8 cellular contexts compared by ENCODE assay signal in genomic region chr4:182809417-182810102, GRCh38.
A peak's percentile ranks its signal among the peaks of the same experiment; 100 is the strongest.
DNase-seq lines count a peak whose midpoint lies in the region; ATAC-seq and TF ChIP-seq lines count a peak whose summit lies in the region.

No MANE protein-coding gene starts in this region.

- CTCF ChIA-PET in activated CD4-positive, alpha-beta T cell treated with anti-CD3 and anti-CD28 coated beads, Interleukin-2, amount 10 ng/mL, durations not matched to agents 7 days and 5 days (lab: Charles Lee) = interaction anchor here (0.6 to 0.9 kb wide), 2 partner anchors 18 to 257 kb away, joined by 3 to 4 read pairs; no protein-coding TSS in a partner anchor
- CTCF ChIA-PET in OCI-LY7 (lab: Charles Lee; ENCODE audit: unreplicated experiment) = no interaction called here

- no peak overlapping the region for H3K4me2 ChIP-seq in OCI-LY7 (ENCODE audit: low read length)

- no peak overlapping the region for H3K4me3 Mint-ChIP-seq in activated CD4-positive, alpha-beta T cell treated with anti-CD3 and anti-CD28 coated beads, Interleukin-2, amount 10 ng/mL, durations not matched to agents 7 days and 5 days
- H3K4me3 Mint-ChIP-seq in memory B cell = no peak overlapping the region
- no peak overlapping the region for H3K4me3 Mint-ChIP-seq in nephron progenitor cell

- peaks cover 13% of the 10 kb centered on the region for H3K4me1 Mint-ChIP-seq in activated CD4-positive, alpha-beta T cell treated with anti-CD3 and anti-CD28 coated beads, Interleukin-2, amount 10 ng/mL, durations not matched to agents 7 days and 5 days
- H3K4me1 Mint-ChIP-seq in memory B cell (peaks cover 13% of the 10 kb centered on the region), nephron progenitor cell (peaks cover 33% of the 10 kb centered on the region)

- peaks cover 20% of the 10 kb centered on the region for H3K9me3 Mint-ChIP-seq in activated CD4-positive, alpha-beta T cell treated with anti-CD3 and anti-CD28 coated beads, Interleukin-2, amount 10 ng/mL, durations not matched to agents 7 days and 5 days
- peaks cover 10% of the 10 kb centered on the region for H3K9me3 Mint-ChIP-seq in memory B cell
- H3K9me3 Mint-ChIP-seq in nephron progenitor cell = peaks cover 5% of the 10 kb centered on the region

- peak; percentile 23 for ATAC-seq in HG02642 (IDR thresholded peaks at IDR 0.05; ENCODE audit: poor library complexity, unreplicated experiment)
- ATAC-seq in memory B cell (ENCODE audit: low read depth) = no peak

- H3K36me3 ChIP-seq in OCI-LY7 (ENCODE audit: insufficient read depth, low read length) = no peaks in the 10 kb centered on the region

- peak; percentile 10 for DNase-seq in activated CD4-positive, alpha-beta T cell treated with anti-CD3 and anti-CD28 coated beads, Interleukin-2, amount 10 ng/mL, durations not matched to agents 7 days and 5 days
- DNase-seq in activated CD4-positive, alpha-beta T cell treated with anti-CD3 and anti-CD28 coated beads for 4 hours = no peak
- DNase-seq in OCI-LY7 (ENCODE audit: low spot score) (no peak), memory B cell (ENCODE audit: low spot score in 2 of 2) (no peak), nephron progenitor cell (no peak), hepatic stellate cell (ENCODE audit: low spot score) (no peak), NCI-H2081 treated with DMSO at 0.1 percent for 48 hours (lab: John Stamatoyannopoulos, UW) (no peak)

- TF ChIP-seq CTCF in OCI-LY7 (conservative IDR thresholded peaks at IDR 0.05; ENCODE audit: low read length) (peak; percentile 30; the same call in 1 of the 2 replicates), nephron progenitor cell (IDR thresholded peaks at IDR 0.05) (no peak)

- no peak overlapping the region for H2AFZ ChIP-seq in OCI-LY7 (ENCODE audit: low read length)

- POLR2A ChIA-PET in activated CD4-positive, alpha-beta T cell treated with anti-CD3 and anti-CD28 coated beads, Interleukin-2, amount 10 ng/mL, durations not matched to agents 7 days and 5 days (lab: Charles Lee) = interaction anchor here (1.0 kb wide), 1 partner anchor 109 kb away, joined by 12 read pairs; no protein-coding TSS in a partner anchor
- POLR2A ChIA-PET in OCI-LY7 (lab: Charles Lee) = no interaction called here

- no peaks in the 10 kb centered on the region for H3K4me1 ChIP-seq in OCI-LY7 (ENCODE audit: insufficient read depth, low read length, poor library complexity, severe bottlenecking)

- no peaks in the 10 kb centered on the region for H3K79me2 ChIP-seq in OCI-LY7 (ENCODE audit: insufficient read depth, low read depth, low read length)

- H4K20me1 ChIP-seq in OCI-LY7 (ENCODE audit: insufficient read depth, low read length) = no peaks in the 10 kb centered on the region

- no peak overlapping the region for H3K27ac ChIP-seq in OCI-LY7 (ENCODE audit: low read depth, low read length, poor library complexity, severe bottlenecking)

- H3K4me3 ChIP-seq in OCI-LY7 (ENCODE audit: low read depth, low read length, poor library complexity, severe bottlenecking) = no peak overlapping the region

- H3K9me3 ChIP-seq in OCI-LY7 (ENCODE audit: low read length) = no peaks in the 10 kb centered on the region

- no TSS peak for BruUV-seq in OCI-LY7 (replicated peaks; lab: Mats Ljungman, UMichigan)

- H3K9me2 ChIP-seq in OCI-LY7 (ENCODE audit: insufficient read depth, low read length) = no peaks in the 10 kb centered on the region

- no peak overlapping the region for H3K27ac Mint-ChIP-seq in activated CD4-positive, alpha-beta T cell treated with anti-CD3 and anti-CD28 coated beads, Interleukin-2, amount 10 ng/mL, durations not matched to agents 7 days and 5 days
- peak overlapping the region; percentile 43 for H3K27ac Mint-ChIP-seq in memory B cell
- H3K27ac Mint-ChIP-seq in nephron progenitor cell = no peak overlapping the region

- intact Hi-C loops in OCI-LY7 (cut with micrococcal nuclease; ENCODE audit: unreplicated experiment) = loop anchor here (1.0 to 5.0 kb wide), 2 partner anchors 116 to 332 kb away; no protein-coding TSS in a partner anchor

- H3K36me3 Mint-ChIP-seq in activated CD4-positive, alpha-beta T cell treated with anti-CD3 and anti-CD28 coated beads, Interleukin-2, amount 10 ng/mL, durations not matched to agents 7 days and 5 days (ENCODE audit: low read depth) = peaks cover 4% of the 10 kb centered on the region
- peaks cover 6% of the 10 kb centered on the region for H3K36me3 Mint-ChIP-seq in memory B cell
- peaks cover 15% of the 10 kb centered on the region for H3K36me3 Mint-ChIP-seq in nephron progenitor cell (ENCODE audit: low read depth)

- H3K27me3 Mint-ChIP-seq in activated CD4-positive, alpha-beta T cell treated with anti-CD3 and anti-CD28 coated beads, Interleukin-2, amount 10 ng/mL, durations not matched to agents 7 days and 5 days = peaks cover 3% of the 10 kb centered on the region
- H3K27me3 Mint-ChIP-seq in memory B cell (peaks cover 7% of the 10 kb centered on the region), nephron progenitor cell (ENCODE audit: low read depth, poor library complexity) (peaks cover 4% of the 10 kb centered on the region)
